ENCODE assay signal across 8 cellular contexts in the genomic region with DNA sequence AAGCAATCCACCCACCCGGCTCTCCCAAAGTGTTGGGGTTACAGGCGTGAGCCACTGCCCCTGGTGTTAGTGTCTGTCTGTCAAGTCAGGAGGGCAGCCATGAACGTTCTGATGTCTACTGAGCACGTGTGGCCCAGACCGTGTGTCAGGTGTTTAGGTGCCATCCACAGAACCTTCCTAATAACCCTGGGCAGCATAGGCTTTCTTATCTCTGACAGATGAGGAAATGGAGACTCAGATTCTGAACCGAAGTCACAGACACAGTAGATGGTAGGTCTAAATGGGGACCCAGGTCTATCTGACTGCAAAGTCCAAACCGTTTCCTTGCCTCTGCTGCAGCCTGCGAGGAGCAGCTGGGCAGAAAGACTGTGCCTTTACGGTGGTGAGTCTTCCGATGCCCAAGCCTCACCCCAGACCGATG. TPM values are rescaled to one million over a fixed set of nuclear protein-coding genes. Genes with fewer than 3 reads are reported as not detected.
DNase-seq lines count a peak whose midpoint lies in the region; ATAC-seq and TF ChIP-seq lines count a peak whose summit lies in the region.

No MANE protein-coding gene starts in this region.

- H2BK15ac ChIP-seq in mesendoderm (replicated peaks; ENCODE audit: low read depth), result no peak overlapping the region

- TF ChIP-seq CTCF in AG04450 (IDR thresholded peaks at IDR 0.05; ENCODE audit: low read depth, low read length), result no peak

- no peak overlapping the region for H3K23ac ChIP-seq in mesendoderm (ENCODE audit: low read length)

- H3K4me1 ChIP-seq in adipocyte (ENCODE audit: control insufficient read depth, insufficient read depth, low read length), result peaks cover 34% of the 10 kb centered on the region
- no peaks in the 10 kb centered on the region for H3K4me1 ChIP-seq in mesendoderm (ENCODE audit: control insufficient read depth, low read depth, low read length)

- ATAC-seq in HG03108 (IDR thresholded peaks at IDR 0.05; ENCODE audit: unreplicated experiment) (peak; percentile 4), HG02840 (IDR thresholded peaks at IDR 0.05; ENCODE audit: low FRiP score, unreplicated experiment) (no peak)

- no peak overlapping the region for H3K4me2 ChIP-seq in mesendoderm (ENCODE audit: low read length)

- H3K79me1 ChIP-seq in mesendoderm (ENCODE audit: low read length), result no peaks in the 10 kb centered on the region

- H3K4me3 ChIP-seq in AG04450 (ENCODE audit: low read depth, low read length), result peak overlapping the region; percentile 76
- peak overlapping the region; percentile 88 for H3K4me3 ChIP-seq in adipocyte (ENCODE audit: low read length)
- no peak overlapping the region for H3K4me3 ChIP-seq in mesendoderm (ENCODE audit: low read length)

- H4K8ac ChIP-seq in mesendoderm (ENCODE audit: low read depth, low read length), result no peak overlapping the region

- no peaks in the 10 kb centered on the region; the same call in 1 of the 2 replicates for H3K9me3 ChIP-seq in AG04450 (ENCODE audit: control insufficient read depth, insufficient read depth, low read length)
- H3K9me3 ChIP-seq in adipocyte (ENCODE audit: control insufficient read depth, low read length), result no peaks in the 10 kb centered on the region

- no peak overlapping the region for H2BK120ac ChIP-seq in mesendoderm (ENCODE audit: low read depth, low read length)

- no peak overlapping the region for H2AK5ac ChIP-seq in mesendoderm (ENCODE audit: low read length)

- H3K27me3 ChIP-seq in AG04450 (ENCODE audit: control insufficient read depth, insufficient read depth, low read length), result peaks cover 24% of the 10 kb centered on the region
- H3K27me3 ChIP-seq in adipocyte (replicated peaks; ENCODE audit: control insufficient read depth, insufficient read depth, low read length), result no peaks in the 10 kb centered on the region
- H3K27me3 ChIP-seq in mesendoderm (ENCODE audit: insufficient read depth, low read length, poor library complexity), result no peaks in the 10 kb centered on the region

- no peak overlapping the region for H3K18ac ChIP-seq in mesendoderm (ENCODE audit: low read length)

- POLR2A ChIA-PET in AG04450 (lab: Yijun Ruan, JAX), result no interaction called here

- no CpG with 5 or more reads among the region's 11 CpGs for WGBS in mesendoderm (ENCODE audit: extremely low coverage, insufficient coverage, low lambda C conversion rate)

- H3K79me2 ChIP-seq in mesendoderm (ENCODE audit: control insufficient read depth, insufficient read depth, low read length), result no peaks in the 10 kb centered on the region

- no peak overlapping the region for H3K27ac ChIP-seq in AG04450 (ENCODE audit: low read depth, low read length)
- H3K27ac ChIP-seq in mesendoderm (ENCODE audit: low read depth, low read length), result no peak overlapping the region

- H3K9ac ChIP-seq in adipocyte (ENCODE audit: low read length), result peak overlapping the region; percentile 67
- peak overlapping the region; percentile 47 for H3K9ac ChIP-seq in mesendoderm (ENCODE audit: low read length)

- H3K4ac ChIP-seq in mesendoderm (ENCODE audit: low read depth, low read length), result no peak overlapping the region

- peak overlapping the region; percentile 89 for H3K56ac ChIP-seq in mesendoderm (ENCODE audit: low read length)

- CTCF ChIA-PET in AG04450 (lab: Charles Lee), result no interaction called here

- DNase-seq in AG04450 (ENCODE audit: low read depth, low spot score) (no peak), adipocyte (ENCODE audit: low read depth) (no peak), mesendoderm (no peak), NCI-H187 treated with DMSO at 0.1 percent for 48 hours (lab: John Stamatoyannopoulos, UW) (no peak)
- DNase-seq in NK-92 treated with Interleukin-12 subunit alpha and Interleukin-12 subunit beta, amount 100 ng/mL, for 24 hours (lab: John Stamatoyannopoulos, UW), result no peak
- DNase-seq in effector CD4-positive, alpha-beta T cell, result no peak

- H2BK5ac ChIP-seq in mesendoderm (ENCODE audit: low read length), result no peak overlapping the region

- no peak overlapping the region for H4K5ac ChIP-seq in mesendoderm (ENCODE audit: low read length)

- H3K36me3 ChIP-seq in adipocyte (ENCODE audit: control insufficient read depth, insufficient read depth, low read length, severe bottlenecking) (no peaks in the 10 kb centered on the region), mesendoderm (ENCODE audit: control insufficient read depth, insufficient read depth, low read length) (no peaks in the 10 kb centered on the region)

RNA-seq across cellular contexts. Expression of a gene that starts 0.6 kb away (rescaled TPM):
- 5.9 and 6.1 TPM in 2 replicates for polyA plus RNA-seq in AG04450 (2011; rRNA removed)
- 8.3 and 14.7 TPM in 2 replicates for polyA minus RNA-seq in AG04450 (2011; rRNA and poly(A)+ RNA removed)
- polyA plus RNA-seq in mesendoderm (2013, experiment 1 of 2), result 2.4 TPM
- polyA plus RNA-seq in mesendoderm (2013, experiment 2 of 2), result 3.6 TPM
